ENCODE assay signal across 8 cellular contexts in genomic region chr6:99614430-99615161, GRCh38. TPM values are rescaled to one million over a fixed set of nuclear protein-coding genes. Genes with fewer than 3 reads are reported as not detected.
A peak's percentile ranks its signal among the peaks of the same experiment; 100 is the strongest.
DNase-seq lines count a peak whose midpoint lies in the region; ATAC-seq and TF ChIP-seq lines count a peak whose summit lies in the region.
"Had no signal": no experiment of that assay in that cellular context is flagged by ENCODE, and none has a peak within 500 bp of the region (broad histone marks: within the 10 kb centered on the region; RNA-seq: fewer than 3 reads in every experiment).

No MANE protein-coding gene starts in this region.

- peaks cover 16 to 20% of the 10 kb centered on the region in 2 experiments for H3K4me1 ChIP-seq in neutrophil (ENCODE audit: control insufficient read depth in 1 of 2, insufficient read depth in 1 of 2, low read depth in 1 of 2, low read length in 1 of 2)

- intact Hi-C loops in dorsolateral prefrontal cortex (cut with DNase I) = loop anchor here in 1 of 2 donors (10.0 kb wide), 1 partner anchor 840 kb away; no protein-coding TSS in a partner anchor

- ATAC-seq in GM18511 (IDR thresholded peaks at IDR 0.05; ENCODE audit: unreplicated experiment) = peak; percentile 36
- ATAC-seq in HG02571 (IDR thresholded peaks at IDR 0.05; ENCODE audit: unreplicated experiment) = peak; percentile 14
- ATAC-seq in GM21367 (IDR thresholded peaks at IDR 0.05; ENCODE audit: unreplicated experiment) = no peak

- peak overlapping the region in 44 of 59 donors; percentile 9 to 62 (median 50) for H3K4me3 ChIP-seq in dorsolateral prefrontal cortex
- peak overlapping the region; percentile 15 to 42 for H3K4me3 ChIP-seq in neutrophil (ENCODE audit: low read depth in 1 of 2, low read length in 1 of 2)

- TF ChIP-seq CTCF in dorsolateral prefrontal cortex (IDR thresholded peaks at IDR 0.05 in 54 of 56, conservative IDR thresholded peaks at IDR 0.05 in 2 of 56; ENCODE audit: low read depth in 1 of 56, partially characterized antibody in 56 of 56) (no peak), neutrophil (IDR thresholded peaks at IDR 0.05) (no peak)

- DNase-seq in NCI-H524 treated with DMSO at 0.1 percent for 48 hours (lab: John Stamatoyannopoulos, UW) = peak; percentile 81
- DNase-seq in dorsolateral prefrontal cortex = no peak
- no peak for DNase-seq in effector CD8-positive, alpha-beta T cell (lab: John Stamatoyannopoulos, UW)

- no peaks in the 10 kb centered on the region for H3K36me3 ChIP-seq in neutrophil

- H3K27me3 ChIP-seq in dorsolateral prefrontal cortex = peaks cover 37 to 100% (median 100%) of the 10 kb centered on the region in 45 donors
- peaks cover 100% of the 10 kb centered on the region for H3K27me3 ChIP-seq in neutrophil

- no peaks in the 10 kb centered on the region for H3K9me3 ChIP-seq in neutrophil

- H3K27ac ChIP-seq in dorsolateral prefrontal cortex (no peak overlapping the region), neutrophil (no peak overlapping the region)

RNA-seq across cellular contexts. Expression of gene PRDM13, which starts 8.0 kb away (rescaled TPM):
- total RNA-seq in dorsolateral prefrontal cortex = under 1 TPM in 1 of 120 experiments, not detected in 119; 0.13 TPM
- total RNA-seq: pulmonary artery endothelial cell had no signal

RNA-seq across cellular contexts. Expression of gene CCNC, which starts 46.1 kb away (rescaled TPM):
- total RNA-seq in dorsolateral prefrontal cortex = 10 to 100 TPM; 26.4 to 67.5 (median 43.5) TPM
